In the genomic region with DNA sequence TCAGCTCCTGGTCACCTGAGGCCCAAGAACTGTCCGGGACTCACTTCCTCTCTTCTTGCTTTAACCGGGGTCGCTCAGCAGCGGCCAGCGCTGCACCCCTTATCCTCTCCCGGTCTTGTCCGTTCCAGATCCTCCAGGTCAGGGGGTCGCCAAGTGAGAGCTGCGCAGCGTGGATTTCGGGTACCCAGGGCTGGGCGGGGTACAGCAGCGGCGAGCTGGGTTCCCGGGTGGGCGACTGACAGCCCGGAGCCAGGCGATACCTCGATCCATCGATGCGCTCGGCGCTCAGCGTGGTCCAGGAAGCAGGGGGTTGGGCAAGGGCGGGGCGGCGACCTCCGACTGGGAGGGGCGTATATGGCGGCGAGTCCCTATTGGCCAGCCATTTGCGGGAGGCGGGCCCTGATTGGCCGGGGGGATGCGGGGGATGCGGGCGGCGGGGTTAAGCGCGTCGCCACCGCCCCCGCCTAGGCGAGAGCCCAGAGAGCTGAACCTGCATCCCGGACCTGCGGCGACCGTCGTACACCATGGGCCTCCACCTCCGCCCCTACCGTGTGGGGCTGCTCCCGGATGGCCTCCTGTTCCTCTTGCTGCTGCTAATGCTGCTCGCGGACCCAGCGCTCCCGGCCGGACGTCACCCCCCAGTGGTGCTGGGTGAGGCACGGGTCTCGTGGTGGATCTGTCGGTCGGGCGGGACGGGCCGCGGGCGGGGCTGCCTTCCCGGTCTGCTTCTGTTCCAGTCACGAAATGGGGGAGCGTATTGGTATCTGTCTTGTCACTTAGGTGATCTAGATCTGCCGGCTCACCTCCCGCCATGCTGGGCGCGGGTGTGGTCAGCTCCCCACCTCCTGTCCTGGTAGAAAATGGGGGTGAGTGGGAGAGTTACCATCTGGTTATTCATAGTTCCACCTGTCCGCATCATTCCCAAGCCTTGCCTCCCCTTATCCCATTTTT, we compare ENCODE assay signal across 8 cellular contexts. TPM values are rescaled to one million over a fixed set of nuclear protein-coding genes. Genes with fewer than 3 reads are reported as not detected.
A peak's percentile ranks its signal among the peaks of the same experiment; 100 is the strongest.
DNase-seq lines count a peak whose midpoint lies in the region; ATAC-seq and TF ChIP-seq lines count a peak whose summit lies in the region.

A gene with protein sequence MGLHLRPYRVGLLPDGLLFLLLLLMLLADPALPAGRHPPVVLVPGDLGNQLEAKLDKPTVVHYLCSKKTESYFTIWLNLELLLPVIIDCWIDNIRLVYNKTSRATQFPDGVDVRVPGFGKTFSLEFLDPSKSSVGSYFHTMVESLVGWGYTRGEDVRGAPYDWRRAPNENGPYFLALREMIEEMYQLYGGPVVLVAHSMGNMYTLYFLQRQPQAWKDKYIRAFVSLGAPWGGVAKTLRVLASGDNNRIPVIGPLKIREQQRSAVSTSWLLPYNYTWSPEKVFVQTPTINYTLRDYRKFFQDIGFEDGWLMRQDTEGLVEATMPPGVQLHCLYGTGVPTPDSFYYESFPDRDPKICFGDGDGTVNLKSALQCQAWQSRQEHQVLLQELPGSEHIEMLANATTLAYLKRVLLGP (plus strand): TSS at position 471 of the 951 bp plus-strand sequence. CDS start 54 bp downstream, at position 525.

- peak within 1 kb of the TSS; percentile 41 to 58 for H3K9ac ChIP-seq in liver (ENCODE audit: low read depth in 1 of 2, low read length in 2 of 2)

- TF ChIP-seq RAD21 in liver (IDR thresholded peaks at IDR 0.05), result no peak

- 2% methylated on average over 75 of the region's 75 CpGs for WGBS in liver

- in situ Hi-C loops in GM18951 (cut with MboI; ENCODE audit: low sequenced_read_pairs, unreplicated experiment), result no loop called here

- peak; percentile 68 for TF ChIP-seq POLR2A in GM18951 (IDR thresholded peaks at IDR 0.05; ENCODE audit: extremely low read depth, insufficient read depth, insufficient read length)

- H3K36me3 ChIP-seq in liver (ENCODE audit: control insufficient read depth in 4 of 4, insufficient read depth in 3 of 4, low read depth in 1 of 4, low read length in 3 of 4), result no peaks in the 10 kb centered on the region

- no peak for TF ChIP-seq CTCF in liver (IDR thresholded peaks at IDR 0.05; ENCODE audit: low read depth, low read length, missing input control)

- H3K9me3 ChIP-seq in liver (ENCODE audit: control insufficient read depth in 4 of 4, low read length in 3 of 4), result no peaks in the 10 kb centered on the region

- DNase-seq in AML-193 (lab: John Stamatoyannopoulos, UW) (peak; percentile 77 to 78), NCI-H526 (lab: John Stamatoyannopoulos, UW) (peak; percentile 51 to 87), dermis blood vessel endothelial cell (peak; percentile 97)
- DNase-seq in activated CD4-positive, alpha-beta T cell treated with anti-CD3 and anti-CD28 coated beads, Interleukin-2, amount 50 U/mL, for 1 hour, result peak; percentile 97
- DNase-seq in stimulated activated CD4-positive, alpha-beta T cell treated with anti-CD3 and anti-CD28 coated beads, Interleukin-2, amount 100 ng/mL, for 48 hours, result peak; percentile 96 to 97

- ATAC-seq in HG03159 (IDR thresholded peaks at IDR 0.05; ENCODE audit: unreplicated experiment), result peak; percentile 71

- H3K4me1 ChIP-seq in liver (ENCODE audit: control insufficient read depth in 4 of 4, insufficient read depth in 4 of 4, low read length in 3 of 4), result peaks cover 4 to 43% (median 35%) of the 10 kb centered on the region in 4 donors

- peak within 1 kb of the TSS; percentile 74 to 98 (median 91) for H3K4me3 ChIP-seq in liver (ENCODE audit: low read depth in 1 of 3, low read length in 3 of 3)

- H3K27me3 ChIP-seq in liver (ENCODE audit: control insufficient read depth in 4 of 4, insufficient read depth in 4 of 4, low read length in 3 of 4), result no peaks in the 10 kb centered on the region

- H3K27ac ChIP-seq in liver (ENCODE audit: low read depth in 1 of 2, low read length in 2 of 2), result peak within 1 kb of the TSS; percentile 13 to 63

TF ChIP-seq in liver, 16 proteins besides CTCF, POLR2A, EP300 and RAD21:
- TF ChIP-seq EGR1 (IDR thresholded peaks at IDR 0.05; ENCODE audit: low read depth in 2 of 2) (peak; percentile 96 to 98), YY1 (IDR thresholded peaks at IDR 0.05) (peak; percentile 48), HNF4A (conservative IDR thresholded peaks at IDR 0.05) (peak in 1 of 2 donors; percentile 9), GABPA (IDR thresholded peaks at IDR 0.05 in 1 of 2, conservative IDR thresholded peaks at IDR 0.05 in 1 of 2) (peak in 1 of 2 donors; percentile 43), RXRA (IDR thresholded peaks at IDR 0.05) (peak; percentile 24 to 25), SP1 (IDR thresholded peaks at IDR 0.05) (peak; percentile 83), FOXA2 (IDR thresholded peaks at IDR 0.05) (no peak), HNF4G (IDR thresholded peaks at IDR 0.05) (no peak), NR2F2 (IDR thresholded peaks at IDR 0.05) (peak; percentile 59), FOXA1 (IDR thresholded peaks at IDR 0.05) (no peak)
- TF ChIP-seq, protein P1, sequence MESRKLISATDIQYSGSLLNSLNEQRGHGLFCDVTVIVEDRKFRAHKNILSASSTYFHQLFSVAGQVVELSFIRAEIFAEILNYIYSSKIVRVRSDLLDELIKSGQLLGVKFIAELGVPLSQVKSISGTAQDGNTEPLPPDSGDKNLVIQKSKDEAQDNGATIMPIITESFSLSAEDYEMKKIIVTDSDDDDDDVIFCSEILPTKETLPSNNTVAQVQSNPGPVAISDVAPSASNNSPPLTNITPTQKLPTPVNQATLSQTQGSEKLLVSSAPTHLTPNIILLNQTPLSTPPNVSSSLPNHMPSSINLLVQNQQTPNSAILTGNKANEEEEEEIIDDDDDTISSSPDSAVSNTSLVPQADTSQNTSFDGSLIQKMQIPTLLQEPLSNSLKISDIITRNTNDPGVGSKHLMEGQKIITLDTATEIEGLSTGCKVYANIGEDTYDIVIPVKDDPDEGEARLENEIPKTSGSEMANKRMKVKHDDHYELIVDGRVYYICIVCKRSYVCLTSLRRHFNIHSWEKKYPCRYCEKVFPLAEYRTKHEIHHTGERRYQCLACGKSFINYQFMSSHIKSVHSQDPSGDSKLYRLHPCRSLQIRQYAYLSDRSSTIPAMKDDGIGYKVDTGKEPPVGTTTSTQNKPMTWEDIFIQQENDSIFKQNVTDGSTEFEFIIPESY (IDR thresholded peaks at IDR 0.05), result no peak

RNA-seq across cellular contexts. Expression of the gene that starts here (rescaled TPM):
- 28.6 and 38.9 TPM in 2 replicates for total RNA-seq in dermis blood vessel endothelial cell
- total RNA-seq in liver, result 10 to 100 TPM; 16.2 to 19.8 TPM
- 10 to 100 TPM in 1 of 2 donors, 1 to 10 TPM in 1; 4.5 to 13.9 TPM for polyA plus RNA-seq in liver

Comparison
In these comparisons a context has a peak if more than half of its experiments do, and no peak if none do; other contexts are left out.
1. Peak in every context shown above with its lines: DNase-seq, ATAC-seq, H3K4me3 ChIP-seq and H3K27ac ChIP-seq.